ENCODE assay signal across 14 cellular contexts in the genomic region with DNA sequence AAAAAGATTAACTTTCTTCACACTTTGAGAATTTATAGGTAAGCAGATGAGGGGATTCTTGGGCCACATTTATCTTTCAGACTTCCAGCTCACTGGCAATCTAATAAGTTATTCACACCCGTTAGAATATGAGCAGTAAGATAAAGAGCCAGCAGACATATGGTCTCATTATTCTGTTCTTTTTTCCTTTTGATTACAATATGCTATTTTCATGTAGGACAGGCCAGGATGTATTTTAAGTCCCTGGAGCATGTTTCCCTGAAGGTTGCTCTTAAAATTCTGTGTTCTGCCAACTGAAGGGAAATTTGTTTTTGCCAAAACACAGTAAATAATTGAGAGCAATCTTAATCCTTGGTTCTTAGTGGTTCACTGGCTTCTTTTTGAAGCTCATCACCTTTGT.
"Had no signal": no experiment of that assay in that cellular context is flagged by ENCODE, and none has a peak within 500 bp of the region (broad histone marks: within the 10 kb centered on the region; RNA-seq: fewer than 3 reads in every experiment).

No MANE protein-coding gene starts in this region.

- H3K36me3 ChIP-seq: pancreas had no signal

- H3K9me3 ChIP-seq: heart right ventricle, pancreas had no signal

- H3K27me3 ChIP-seq: dorsolateral prefrontal cortex, heart right ventricle, pancreas had no signal

- H3K27ac ChIP-seq: heart right ventricle, pancreas had no signal

- H3K4me3 ChIP-seq: dorsolateral prefrontal cortex, heart right ventricle, pancreas, smooth muscle cell had no signal

- DNase-seq: dorsolateral prefrontal cortex; effector CD8-positive, alpha-beta T cell; heart right ventricle; hypothalamus; kidney glomerular epithelial cell; mesendoderm; naive B cell; occipital lobe; pancreas; right cardiac atrium; stimulated activated CD4-positive, alpha-beta T cell treated with anti-CD3 and anti-CD28 coated beads, Interleukin-2, amount 100 ng/mL, for 48 hours; stimulated activated naive CD4-positive, alpha-beta T cell treated with Interleukin-2 at 50 U/mL for 16 hours; trophoblast cell had no signal

- ATAC-seq: heart right ventricle, pancreas, right cardiac atrium had no signal

- H3K4me1 ChIP-seq: pancreas had no signal
